1 cellular context compared by ENCODE assay signal in genomic region chr1:206575165-206575893, GRCh38.
TF ChIP-seq lines count a peak whose summit lies in the region.

No MANE protein-coding gene starts in this region.

TF ChIP-seq in GM12878, 131 proteins besides CTCF, POLR2A, EP300 and RAD21 (continued from another document):
- no peak for TF ChIP-seq E2F4 (IDR thresholded peaks at IDR 0.05; ENCODE audit: low read depth, low read length)
- TF ChIP-seq SMC3 (IDR thresholded peaks at IDR 0.05; ENCODE audit: borderline replicate concordance, low read length): 0 out of 2 replicates have a peak, but pooled peaks have one; percentile 2
- TF ChIP-seq TCF7 (IDR thresholded peaks at IDR 0.05; ENCODE audit: borderline replicate concordance): no peak
- no peak for TF ChIP-seq NFXL1 (IDR thresholded peaks at IDR 0.05; ENCODE audit: borderline replicate concordance)
- no peak for TF ChIP-seq POU2F2 (IDR thresholded peaks at IDR 0.05; ENCODE audit: borderline replicate concordance, low read depth, low read length)
- TF ChIP-seq CUX1 (IDR thresholded peaks at IDR 0.05; ENCODE audit: insufficient replicate concordance, low read depth, low read length): no peak
- peak; percentile 50; the same call in 1 of the 2 replicates for TF ChIP-seq MXI1 (IDR thresholded peaks at IDR 0.05; ENCODE audit: low read depth, low read length)
